ENCODE assay signal across 1 cellular context in genomic region chr16:53753431-53753830, GRCh38.
TF ChIP-seq lines count a peak whose summit lies in the region.

No MANE protein-coding gene starts in this region.

TF ChIP-seq in HepG2, 621 proteins besides CTCF, POLR2A, EP300 and RAD21:
- TF ChIP-seq PITX1 (CRISPR knock-in tag; IDR thresholded peaks at IDR 0.05) (no peak), ZMYM2 (CRISPR knock-in tag; IDR thresholded peaks at IDR 0.05) (no peak), GLI4 (CRISPR knock-in tag; IDR thresholded peaks at IDR 0.05; ENCODE audit: borderline replicate concordance) (no peak), ZNF766 (CRISPR knock-in tag; IDR thresholded peaks at IDR 0.05; ENCODE audit: borderline replicate concordance) (no peak), ZNF343 (CRISPR knock-in tag; IDR thresholded peaks at IDR 0.05) (no peak), SP5 (CRISPR knock-in tag; IDR thresholded peaks at IDR 0.05; ENCODE audit: borderline replicate concordance, low read depth) (no peak), ZNF432 (CRISPR knock-in tag; IDR thresholded peaks at IDR 0.05; ENCODE audit: borderline replicate concordance) (no peak), ZNF574 (CRISPR knock-in tag; IDR thresholded peaks at IDR 0.05) (no peak), MBD4 (IDR thresholded peaks at IDR 0.05; ENCODE audit: borderline replicate concordance, low read length) (no peak), ZBTB4 (CRISPR knock-in tag; IDR thresholded peaks at IDR 0.05; ENCODE audit: borderline replicate concordance) (no peak)
- TF ChIP-seq, protein P1, sequence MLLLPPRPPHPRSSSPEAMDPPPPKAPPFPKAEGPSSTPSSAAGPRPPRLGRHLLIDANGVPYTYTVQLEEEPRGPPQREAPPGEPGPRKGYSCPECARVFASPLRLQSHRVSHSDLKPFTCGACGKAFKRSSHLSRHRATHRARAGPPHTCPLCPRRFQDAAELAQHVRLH (CRISPR knock-in tag; IDR thresholded peaks at IDR 0.05; ENCODE audit: borderline replicate concordance, low read depth) = no peak
TF ChIP-seq in HepG2: peak in this region for 0.
